ENCODE assay signal across 8 cellular contexts in genomic region chr4:56908206-56909082, GRCh38. TPM values are rescaled to one million over a fixed set of nuclear protein-coding genes. Genes with fewer than 3 reads are reported as not detected.
DNase-seq lines count a peak whose midpoint lies in the region; ATAC-seq and TF ChIP-seq lines count a peak whose summit lies in the region.

No MANE protein-coding gene starts in this region.

- TF ChIP-seq RAD21 in HCT116 (IDR thresholded peaks at IDR 0.05; ENCODE audit: low read depth): no peak

- H3K4me3 ChIP-seq in GM12865 (ENCODE audit: low read depth, low read length): peak overlapping the region; percentile 67
- H3K4me3 ChIP-seq in HCT116 (replicated peaks in 1 of 2; ENCODE audit: low read depth in 1 of 2, low read length in 2 of 2): peak overlapping the region; percentile 85 to 94
- H3K4me3 ChIP-seq in dorsolateral prefrontal cortex: peak overlapping the region; percentile 48 to 88 (median 76)
- H3K4me3 ChIP-seq in lower lobe of right lung: peak overlapping the region; percentile 97

- H3K4me1 ChIP-seq in HCT116 (ENCODE audit: control insufficient read depth in 1 of 2, insufficient read depth in 2 of 2, low read length in 2 of 2) (peaks cover 8 to 14% of the 10 kb centered on the region in 2 experiments), lower lobe of right lung (peaks cover 44% of the 10 kb centered on the region)

- BruUV-seq in HCT116 (replicated peaks; lab: Mats Ljungman, UMichigan): no TSS peak

- intact Hi-C loops in HCT116 (cut with micrococcal nuclease): loop anchor here (5.0 to 10.0 kb wide), 2 partner anchors 69 to 474 kb away; partner anchors contain the start of genes NOA1, PAICS, POLR2B and PPAT
- intact Hi-C loops in dorsolateral prefrontal cortex (cut with DNase I): loop anchor here (1.0 to 5.0 kb wide), 3 partner anchors 49 to 69 kb away; partner anchors contain the start of gene NOA1 (in 2 of the 2)
- intact Hi-C loops in lower lobe of right lung (cut with DNase I): no loop called here

- H3K27me3 ChIP-seq in HCT116 (ENCODE audit: insufficient read depth, low read length): no peaks in the 10 kb centered on the region
- peaks cover 0 to 46% (median 9%) of the 10 kb centered on the region in 45 donors for H3K27me3 ChIP-seq in dorsolateral prefrontal cortex
- H3K27me3 ChIP-seq in lower lobe of right lung (ENCODE audit: low read depth): no peaks in the 10 kb centered on the region

- H4K20me1 ChIP-seq in HCT116 (ENCODE audit: insufficient read depth): no peaks in the 10 kb centered on the region

- peak overlapping the region; percentile 92 for H3K4me2 ChIP-seq in HCT116 (ENCODE audit: low read length)

- CTCF ChIA-PET in HCT116 (lab: Charles Lee): interaction anchor here (1.2 kb wide), 1 partner anchor 70 kb away, joined by 3 read pairs; the partner anchor contains the start of genes NOA1 and POLR2B

- no peak for TF ChIP-seq POLR2A in HCT116 (IDR thresholded peaks at IDR 0.05; ENCODE audit: borderline replicate concordance, extremely low read depth, insufficient read depth, insufficient read length)

- TF ChIP-seq CTCF in GM12865 (IDR thresholded peaks at IDR 0.05; ENCODE audit: insufficient read depth, low read depth, low read length, missing control alignments): no peak
- no peak for TF ChIP-seq CTCF in HCT116 (IDR thresholded peaks at IDR 0.05 in 2 of 3, conservative IDR thresholded peaks at IDR 0.05 in 1 of 3; ENCODE audit: borderline replicate concordance in 1 of 3, insufficient read depth in 1 of 3, low read depth in 2 of 3, low read length in 2 of 3)
- TF ChIP-seq CTCF in dorsolateral prefrontal cortex (IDR thresholded peaks at IDR 0.05 in 54 of 56, conservative IDR thresholded peaks at IDR 0.05 in 2 of 56; ENCODE audit: low read depth in 1 of 56, partially characterized antibody in 56 of 56): peak in 10 of 56 donors; percentile 3 to 41 (median 18)
- no peak for TF ChIP-seq CTCF in lower lobe of right lung (IDR thresholded peaks at IDR 0.05)

- H3K36me3 ChIP-seq in HCT116 (ENCODE audit: control insufficient read depth in 1 of 2, insufficient read depth in 2 of 2, low read length in 2 of 2) (0 out of 4 replicates have a peak, but pooled peaks cover 0 to 6% of the 10 kb centered on the region in 2 experiments), lower lobe of right lung (peaks cover 18% of the 10 kb centered on the region)

- peak overlapping the region; percentile 80 for H3K9ac ChIP-seq in HCT116 (ENCODE audit: low read length)

- RAD21 ChIA-PET in HCT116 (lab: Charles Lee; ENCODE audit: low non-redundant PET in 1 of 2, low total read pairs in 2 of 2, uncharacterized antibody in 2 of 2, unreplicated experiment in 2 of 2): no interaction called here

- DNase-seq in GM12865 (ENCODE audit: low read depth) (peak; percentile 78), HCT116 (ENCODE audit: low read depth, low spot score) (no peak), M059J (ENCODE audit: low read depth) (peak; percentile 61), dorsolateral prefrontal cortex (peak in 4 of 10 donors; percentile 27 to 66 (median 39)), lower lobe of right lung (peak; percentile 81), DMS79 (lab: John Stamatoyannopoulos, UW) (no peak)
- DNase-seq in activated CD4-positive, alpha-beta T cell treated with anti-CD3 and anti-CD28 coated beads, Interleukin-2, amount 50 U/mL, for 24 hours (ENCODE audit: low read depth in 1 of 2, low spot score in 1 of 2): peak; percentile 37 to 55
- peak; percentile 39 to 67 (median 47) for DNase-seq in stimulated activated CD4-positive, alpha-beta T cell treated with anti-CD3 and anti-CD28 coated beads, TNF-alpha, amount 100 ng/mL, for 48 hours (ENCODE audit: low read depth in 3 of 3)

- H3K79me2 ChIP-seq in HCT116 (ENCODE audit: insufficient read depth, low read length): peaks cover 46% of the 10 kb centered on the region

- H3K9me2 ChIP-seq in HCT116 (ENCODE audit: insufficient read depth): no peaks in the 10 kb centered on the region

- ATAC-seq in HCT116 (peak; percentile 71), lower lobe of right lung (peak; percentile 81 to 86)

- POLR2A ChIA-PET in HCT116 (lab: Charles Lee): interaction anchor here (0.5 to 1.7 kb wide), 3 partner anchors 69 to 84 kb away, joined by 3 to 8 read pairs (median 3); partner anchors contain the start of genes NOA1 and POLR2B

- H2AFZ ChIP-seq in HCT116 (ENCODE audit: low read depth, low read length, poor library complexity, severe bottlenecking): no peak overlapping the region

- no peaks in the 10 kb centered on the region for H3K9me3 ChIP-seq in HCT116 (ENCODE audit: control insufficient read depth in 1 of 2, insufficient read depth in 1 of 2, low read depth in 1 of 2, low read length in 2 of 2)
- no peaks in the 10 kb centered on the region for H3K9me3 ChIP-seq in lower lobe of right lung

- peak overlapping the region; percentile 77 for H3K27ac ChIP-seq in HCT116 (ENCODE audit: low read depth, low read length)
- peak overlapping the region; percentile 5 to 92 (median 84) for H3K27ac ChIP-seq in dorsolateral prefrontal cortex
- H3K27ac ChIP-seq in lower lobe of right lung: peak overlapping the region; percentile 94

TF ChIP-seq in HCT116, 20 proteins besides CTCF, POLR2A, EP300 and RAD21 (continues in another document):
- no peak for TF ChIP-seq ELF1 (IDR thresholded peaks at IDR 0.05; ENCODE audit: borderline replicate concordance, low read depth)
- TF ChIP-seq, protein P1, sequence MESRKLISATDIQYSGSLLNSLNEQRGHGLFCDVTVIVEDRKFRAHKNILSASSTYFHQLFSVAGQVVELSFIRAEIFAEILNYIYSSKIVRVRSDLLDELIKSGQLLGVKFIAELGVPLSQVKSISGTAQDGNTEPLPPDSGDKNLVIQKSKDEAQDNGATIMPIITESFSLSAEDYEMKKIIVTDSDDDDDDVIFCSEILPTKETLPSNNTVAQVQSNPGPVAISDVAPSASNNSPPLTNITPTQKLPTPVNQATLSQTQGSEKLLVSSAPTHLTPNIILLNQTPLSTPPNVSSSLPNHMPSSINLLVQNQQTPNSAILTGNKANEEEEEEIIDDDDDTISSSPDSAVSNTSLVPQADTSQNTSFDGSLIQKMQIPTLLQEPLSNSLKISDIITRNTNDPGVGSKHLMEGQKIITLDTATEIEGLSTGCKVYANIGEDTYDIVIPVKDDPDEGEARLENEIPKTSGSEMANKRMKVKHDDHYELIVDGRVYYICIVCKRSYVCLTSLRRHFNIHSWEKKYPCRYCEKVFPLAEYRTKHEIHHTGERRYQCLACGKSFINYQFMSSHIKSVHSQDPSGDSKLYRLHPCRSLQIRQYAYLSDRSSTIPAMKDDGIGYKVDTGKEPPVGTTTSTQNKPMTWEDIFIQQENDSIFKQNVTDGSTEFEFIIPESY (IDR thresholded peaks at IDR 0.05; ENCODE audit: extremely low read depth, insufficient replicate concordance, low read length): no peak
- TF ChIP-seq ZFX (IDR thresholded peaks at IDR 0.05): peak; percentile 73
- TF ChIP-seq POLR2AphosphoS5 (IDR thresholded peaks at IDR 0.05; ENCODE audit: low read depth, low read length): 0 out of 2 replicates have a peak, but pooled peaks have one; percentile 27
- no peak for TF ChIP-seq EZH2 (IDR thresholded peaks at IDR 0.05)
- TF ChIP-seq ZNF274 (IDR thresholded peaks at IDR 0.05; ENCODE audit: low read depth, low read length): no peak
- TF ChIP-seq, protein P2, sequence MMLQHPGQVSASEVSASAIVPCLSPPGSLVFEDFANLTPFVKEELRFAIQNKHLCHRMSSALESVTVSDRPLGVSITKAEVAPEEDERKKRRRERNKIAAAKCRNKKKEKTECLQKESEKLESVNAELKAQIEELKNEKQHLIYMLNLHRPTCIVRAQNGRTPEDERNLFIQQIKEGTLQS (IDR thresholded peaks at IDR 0.05): no peak
- TF ChIP-seq SP1 (IDR thresholded peaks at IDR 0.05; ENCODE audit: low read depth): no peak
- no peak for TF ChIP-seq YY1 (IDR thresholded peaks at IDR 0.05; ENCODE audit: extremely low read depth, insufficient replicate concordance, low read depth, low read length)
- TF ChIP-seq CBX3 (IDR thresholded peaks at IDR 0.05; ENCODE audit: low read depth): no peak
- no peak for TF ChIP-seq FOSL1 (IDR thresholded peaks at IDR 0.05; ENCODE audit: low read depth)
- TF ChIP-seq SIN3A (IDR thresholded peaks at IDR 0.05; ENCODE audit: low read depth): peak; percentile 8; the same call in 1 of the 2 replicates
- 0 out of 2 replicates have a peak, but pooled peaks have one; percentile 20 for TF ChIP-seq EGR1 (IDR thresholded peaks at IDR 0.05; ENCODE audit: low read depth)
- peak; percentile 62 for TF ChIP-seq REST (IDR thresholded peaks at IDR 0.05; ENCODE audit: low read depth)
- no peak for TF ChIP-seq JUND (IDR thresholded peaks at IDR 0.05)
- TF ChIP-seq EZH2phosphoT487 (IDR thresholded peaks at IDR 0.05; ENCODE audit: borderline replicate concordance): no peak
- peak; percentile 59 for TF ChIP-seq TCF7L2 (IDR thresholded peaks at IDR 0.05; ENCODE audit: borderline replicate concordance, extremely low read depth, insufficient read depth, insufficient read length)

RNA-seq across cellular contexts. Expression of gene REST, which starts 0.7 kb away (rescaled TPM):
- total RNA-seq in HCT116 (2021; ENCODE audit: unreplicated experiment) (42.6 TPM), dorsolateral prefrontal cortex (10 to 100 TPM in 100 of 120 experiments, 1 to 10 TPM in 20; 7.2 to 25.5 (median 13.1) TPM), lower lobe of right lung (39.5 TPM)
- 5.6 and 7.3 TPM in 2 replicates for polyA plus RNA-seq in HCT116 (2012)
- total RNA-seq in M059J (2014; rRNA removed; shearing (Covaris generic)): 19.6 and 26.9 TPM in 2 replicates

Comparison
In these comparisons a context has a peak if more than half of its experiments do, and no peak if none do; other contexts are left out.
1. DNase-seq: peak in GM12865 (single experiment), M059J (single experiment), activated CD4-positive, alpha-beta T cell treated with anti-CD3 and anti-CD28 coated beads, Interleukin-2, amount 50 U/mL, for 24 hours (2 of 2), lower lobe of right lung (single experiment) and stimulated activated CD4-positive, alpha-beta T cell treated with anti-CD3 and anti-CD28 coated beads, TNF-alpha, amount 100 ng/mL, for 48 hours (3 of 3); none in HCT116 (single experiment) and DMS79 (single experiment).
2. Peak in every context shown above with its lines, with median percentiles within 50 percentile points of each other: H3K4me3 ChIP-seq and H3K27ac ChIP-seq.